In the genomic region with DNA sequence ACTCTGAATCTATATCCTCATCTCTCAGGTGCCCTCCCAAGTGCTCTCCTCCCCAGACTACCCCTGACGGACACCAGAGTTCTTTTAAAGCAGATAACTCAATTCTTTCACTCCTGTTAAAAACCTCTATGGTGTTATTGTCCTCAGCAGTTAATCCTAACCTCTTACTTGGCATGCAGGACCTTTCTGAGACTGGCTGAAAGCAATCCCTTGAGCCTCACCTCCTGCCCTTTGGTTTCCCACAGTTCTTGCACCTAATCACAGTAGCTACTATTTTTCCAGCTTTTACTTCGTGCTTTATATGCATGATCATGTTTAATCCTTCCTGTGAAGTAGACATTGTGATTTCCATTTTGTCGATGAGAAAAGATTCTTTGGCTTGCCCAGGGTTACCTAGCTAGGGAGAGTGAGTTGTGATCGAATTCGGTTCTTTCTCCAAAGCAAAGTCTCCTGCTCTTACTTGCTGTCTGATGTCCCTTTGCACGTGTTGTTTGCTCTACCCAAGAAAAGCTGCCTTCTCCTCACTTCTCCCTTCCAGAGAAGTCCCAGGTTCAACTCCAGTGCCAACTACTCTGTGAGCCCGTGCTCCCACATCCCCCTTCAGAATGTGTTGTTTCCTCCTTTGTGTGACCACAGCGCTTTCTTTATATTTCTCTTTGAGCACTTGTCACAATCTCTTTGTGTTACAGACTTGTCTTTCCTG, we compare ENCODE assay signal across 9 cellular contexts. TPM values are rescaled to one million over a fixed set of nuclear protein-coding genes. Genes with fewer than 3 reads are reported as not detected.
DNase-seq lines count a peak whose midpoint lies in the region; ATAC-seq, FAIRE-seq and TF ChIP-seq lines count a peak whose summit lies in the region.
"Had no signal": no experiment of that assay in that cellular context is flagged by ENCODE, and none has a peak within 500 bp of the region (broad histone marks: within the 10 kb centered on the region; RNA-seq: fewer than 3 reads in every experiment).

No MANE protein-coding gene starts in this region.

- FAIRE-seq in kidney (lab: Jason Lieb, UNC): no peak

- H2BK5ac ChIP-seq in H9 (ENCODE audit: insufficient read length, low read length): no peak overlapping the region

- TF ChIP-seq CTCF in H9 (conservative IDR thresholded peaks at IDR 0.05): no peak
- TF ChIP-seq CTCF in WTC11 (IDR thresholded peaks at IDR 0.05): no peak
- TF ChIP-seq CTCF in kidney (IDR thresholded peaks at IDR 0.05; ENCODE audit: borderline replicate concordance, extremely low read depth, insufficient read depth): no peak

- no peak overlapping the region for H4K91ac ChIP-seq in H9 (ENCODE audit: insufficient read length, low read depth, low read length)

- no peak overlapping the region for H3K18ac ChIP-seq in H9 (ENCODE audit: insufficient read length, low read depth, low read length)

- H2AK5ac ChIP-seq in H9 (ENCODE audit: insufficient read length, low read length): no peak overlapping the region

- H3K36me3 ChIP-seq in ACC112 (ENCODE audit: insufficient read depth, low read length) (no peaks in the 10 kb centered on the region), kidney (ENCODE audit: control insufficient read depth in 1 of 2, insufficient read depth in 2 of 2, low read length in 2 of 2) (no peaks in the 10 kb centered on the region)

- H3K4me3 Mint-ChIP-seq in H9: peak overlapping the region; percentile 93 to 98
- peak overlapping the region; percentile 95 for H3K4me3 Mint-ChIP-seq in WTC11

- H3K23ac ChIP-seq in H9 (ENCODE audit: insufficient read length, low read depth, low read length): no peak overlapping the region

- H3K79me2 ChIP-seq in ACC112 (ENCODE audit: control insufficient read depth, insufficient read depth, low read length, unreplicated experiment) (peaks cover 69% of the 10 kb centered on the region), H9 (ENCODE audit: insufficient read depth, low read length) (peaks cover 60% of the 10 kb centered on the region)

- H3K4me2 ChIP-seq in H9 (ENCODE audit: insufficient read depth, insufficient read length, low read length): peak overlapping the region; percentile 76

- H3K36me3 Mint-ChIP-seq in H9 (ENCODE audit: insufficient read depth in 1 of 3, low read depth in 3 of 3) (peaks cover 6 to 19% (median 8%) of the 10 kb centered on the region in 3 experiments; a peak in 6 of 7 replicates), WTC11 (peaks cover 4% of the 10 kb centered on the region; the same call in 1 of the 2 replicates)

- H3K9me3 ChIP-seq in H9 (ENCODE audit: control insufficient read depth, low read depth, low read length) (no peaks in the 10 kb centered on the region), kidney (ENCODE audit: control insufficient read depth in 1 of 2, low read length in 2 of 2) (no peaks in the 10 kb centered on the region)

- no peak overlapping the region for H3K4ac ChIP-seq in H9 (ENCODE audit: low read depth, low read length)

- peak overlapping the region; percentile 52 for H3K9ac ChIP-seq in H9 (ENCODE audit: extremely low read depth, insufficient read length, low read length)
- peak overlapping the region in 1 of 2 donors; percentile 5 for H3K9ac ChIP-seq in kidney (ENCODE audit: low read length in 2 of 2)

- no peak overlapping the region for H3K56ac ChIP-seq in H9 (ENCODE audit: insufficient read length, low read depth, low read length)

- WGBS in H9 (ENCODE audit: extremely low coverage, insufficient read length, low lambda C conversion rate): no CpG with 5 or more reads among the region's 8 CpGs

- no peaks in the 10 kb centered on the region for H3K9me3 Mint-ChIP-seq in H9
- H3K9me3 Mint-ChIP-seq in WTC11: no peaks in the 10 kb centered on the region

- H2BK15ac ChIP-seq in H9 (ENCODE audit: low read depth, low read length): no peak overlapping the region

- H3T11ph ChIP-seq in H9 (ENCODE audit: low read length): no peak overlapping the region

- no peak for ATAC-seq in WTC11
- no peak for ATAC-seq in GM21529 (IDR thresholded peaks at IDR 0.05; ENCODE audit: unreplicated experiment)

- no peak overlapping the region for H2BK120ac ChIP-seq in H9 (ENCODE audit: low read depth, low read length, poor library complexity, severe bottlenecking)

- intact Hi-C loops in kidney (cut with DNase I): no loop called here

- DNase-seq in H9 (no peak), WTC11 (ENCODE audit: low spot score) (no peak), kidney (no peak), NCI-H187 treated with DMSO at 0.1 percent for 48 hours (lab: John Stamatoyannopoulos, UW) (no peak), NCI-H1930 (lab: John Stamatoyannopoulos, UW) (no peak), cerebellum (ENCODE audit: low spot score) (no peak)
- DNase-seq: activated CD4-positive, CD25-positive, alpha-beta regulatory T cell had no signal

- H2AFZ ChIP-seq in ACC112 (ENCODE audit: low read length, unreplicated experiment): no peak overlapping the region
- H2AFZ ChIP-seq in H9 (ENCODE audit: low read length): no peak overlapping the region

- peaks cover 38 to 45% of the 10 kb centered on the region in 2 experiments for H3K4me1 Mint-ChIP-seq in H9
- H3K4me1 Mint-ChIP-seq in WTC11: peaks cover 43% of the 10 kb centered on the region

- H3K4me3 ChIP-seq in ACC112 (ENCODE audit: low read depth, low read length) (peak overlapping the region; percentile 95), kidney (ENCODE audit: low read length in 2 of 2) (peak overlapping the region; percentile 17 to 89)

- H3K27me3 ChIP-seq in ACC112 (ENCODE audit: insufficient read depth, low read length) (no peaks in the 10 kb centered on the region), H9 (ENCODE audit: insufficient read depth, low read length) (no peaks in the 10 kb centered on the region)

- no peak overlapping the region for H2BK20ac ChIP-seq in H9 (ENCODE audit: low read depth, low read length, poor library complexity, severe bottlenecking)

- H3K27ac ChIP-seq in ACC112 (ENCODE audit: low read depth, low read length) (no peak overlapping the region), H9 (ENCODE audit: insufficient read length, low read depth, low read length) (no peak overlapping the region), kidney (ENCODE audit: low read depth in 2 of 2, low read length in 2 of 2) (no peak overlapping the region)

- POLR2A ChIA-PET in WTC11 (lab: Charles Lee): interaction anchor here (1.0 kb wide), 1 partner anchor 60 kb away, joined by 3 read pairs; no protein-coding TSS in a partner anchor

- no peak overlapping the region for H4K8ac ChIP-seq in H9 (replicated peaks; ENCODE audit: insufficient read length, low read depth, low read length)

- no peak overlapping the region for H2BK12ac ChIP-seq in H9 (ENCODE audit: insufficient read length, low read depth, low read length)

- peaks cover 1% of the 10 kb centered on the region; the same call in 1 of the 2 replicates for H3K27me3 Mint-ChIP-seq in H9 (ENCODE audit: low read depth)
- H3K27me3 Mint-ChIP-seq in WTC11 (ENCODE audit: low read depth): no peaks in the 10 kb centered on the region; the same call in 1 of the 2 replicates

- H3K4me1 ChIP-seq in ACC112 (ENCODE audit: control insufficient read depth, insufficient read depth, low read length, unreplicated experiment) (peaks cover 30% of the 10 kb centered on the region), H9 (ENCODE audit: insufficient read depth, low read length) (no peaks in the 10 kb centered on the region; the same call in 1 of the 2 replicates), kidney (ENCODE audit: control insufficient read depth in 1 of 2, insufficient read depth in 1 of 2, low read depth in 1 of 2, low read length in 2 of 2) (peaks cover 32 to 44% of the 10 kb centered on the region in 2 donors)

- CTCF ChIA-PET in WTC11 (lab: Charles Lee): interaction anchor here (0.8 to 2.5 kb wide), 4 partner anchors 22 to 72 kb away, joined by 3 to 8 read pairs (median 4); a partner anchor contains a TSS

- no peak overlapping the region for H4K5ac ChIP-seq in H9 (ENCODE audit: insufficient read length, low read depth, low read length)

- peaks cover 8% of the 10 kb centered on the region for H3K23me2 ChIP-seq in H9 (ENCODE audit: insufficient read length, low read depth, low read length, poor library complexity, severe bottlenecking)

- no peak overlapping the region for H3K14ac ChIP-seq in H9 (ENCODE audit: insufficient read depth, low read length)

- H4K20me1 ChIP-seq in H9 (ENCODE audit: control insufficient read depth, insufficient read depth, insufficient read length): peaks cover 2% of the 10 kb centered on the region

- peak overlapping the region in 2 of 3 experiments; percentile 19 to 64; a peak in 2 of 7 replicates for H3K27ac Mint-ChIP-seq in H9
- peak overlapping the region; percentile 58 for H3K27ac Mint-ChIP-seq in WTC11

- H3K79me1 ChIP-seq in H9 (ENCODE audit: insufficient read depth, low read depth, low read length, poor library complexity, severe bottlenecking): peaks cover 3% of the 10 kb centered on the region

TF ChIP-seq in WTC11, 78 proteins besides CTCF, POLR2A, EP300 and RAD21 (continues in another document):
- TF ChIP-seq FOXJ3 (CRISPR knock-in tag; IDR thresholded peaks at IDR 0.05; ENCODE audit: borderline replicate concordance) (no peak), NR2C2 (CRISPR knock-in tag; IDR thresholded peaks at IDR 0.05) (no peak), ZBTB21 (CRISPR knock-in tag; IDR thresholded peaks at IDR 0.05; ENCODE audit: borderline replicate concordance) (no peak)
- TF ChIP-seq, protein P1, sequence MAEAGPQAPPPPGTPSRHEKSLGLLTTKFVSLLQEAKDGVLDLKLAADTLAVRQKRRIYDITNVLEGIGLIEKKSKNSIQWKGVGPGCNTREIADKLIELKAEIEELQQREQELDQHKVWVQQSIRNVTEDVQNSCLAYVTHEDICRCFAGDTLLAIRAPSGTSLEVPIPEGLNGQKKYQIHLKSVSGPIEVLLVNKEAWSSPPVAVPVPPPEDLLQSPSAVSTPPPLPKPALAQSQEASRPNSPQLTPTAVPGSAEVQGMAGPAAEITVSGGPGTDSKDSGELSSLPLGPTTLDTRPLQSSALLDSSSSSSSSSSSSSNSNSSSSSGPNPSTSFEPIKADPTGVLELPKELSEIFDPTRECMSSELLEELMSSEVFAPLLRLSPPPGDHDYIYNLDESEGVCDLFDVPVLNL (CRISPR knock-in tag; IDR thresholded peaks at IDR 0.05; ENCODE audit: borderline replicate concordance, low read depth): no peak

RNA-seq across cellular contexts. Expression of a gene that starts 2.1 kb away (rescaled TPM):
- 78.7 and 79.7 TPM in 2 replicates for total RNA-seq in H9 (2021)
- 75.7 to 79.1 TPM (median 77.4 TPM) in 3 replicates for total RNA-seq in WTC11 (2021)
- 45.8 TPM for total RNA-seq in kidney
- polyA plus RNA-seq in kidney (ENCODE audit: insufficient read depth, low read depth, low replicate concordance): 70.0 TPM
- 29.5 TPM for total RNA-seq in cerebellum

RNA-seq across cellular contexts. Expression of a gene that starts 18.3 kb away (rescaled TPM):
- total RNA-seq in H9 (2021) (0.22 and 0.44 TPM in 2 replicates), WTC11 (2021) (0.21 to 0.44 TPM in 2 of 3 replicates, not detected in the other), kidney (0.22 TPM), cerebellum (0.64 TPM)
- polyA plus RNA-seq in kidney (ENCODE audit: insufficient read depth, low read depth, low replicate concordance): not detected
